In the genomic region with DNA sequence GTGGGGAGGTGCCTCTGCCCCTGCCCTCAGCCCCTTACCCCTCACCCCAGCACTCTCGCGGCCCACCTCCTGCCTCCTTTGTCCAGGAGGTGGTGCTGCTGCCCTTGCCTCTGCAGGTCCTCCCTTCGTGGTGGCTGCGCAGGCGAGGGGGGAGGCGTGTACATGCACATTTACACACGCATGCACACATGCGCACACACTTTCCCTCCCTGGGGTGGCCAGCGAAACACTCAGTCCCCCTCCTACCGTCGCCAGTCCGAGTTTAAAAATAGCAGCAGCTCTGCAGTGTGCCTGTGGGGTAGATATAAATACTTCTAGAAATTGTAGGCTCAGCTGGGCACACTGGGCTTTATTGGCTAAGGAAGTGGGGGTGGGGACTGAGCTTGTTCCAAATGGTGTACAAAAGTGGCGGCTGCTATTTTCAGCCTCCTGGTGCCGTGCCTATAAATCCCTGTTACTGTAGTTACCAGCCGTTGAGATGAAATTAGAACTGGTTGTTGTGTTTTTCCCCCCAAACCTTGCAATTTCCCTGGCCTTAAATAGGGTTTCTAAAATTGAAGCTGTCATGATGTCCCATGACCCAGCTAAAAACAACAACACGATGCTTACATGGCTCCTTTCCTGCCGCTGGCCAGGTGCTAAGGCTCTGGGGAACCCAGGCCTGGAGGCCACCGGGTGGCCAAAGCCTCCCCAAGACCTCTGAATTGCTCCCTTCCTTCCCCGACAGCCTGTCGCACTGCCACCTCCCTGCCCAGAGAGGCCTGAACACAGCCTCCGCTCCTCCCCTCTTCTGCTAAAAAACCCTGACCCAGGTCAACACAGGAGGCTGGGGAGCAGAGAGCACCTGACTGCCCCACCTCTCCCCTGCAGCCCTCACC, we compare ENCODE assay signal across 8 cellular contexts. TPM values are rescaled to one million over a fixed set of nuclear protein-coding genes. Genes with fewer than 3 reads are reported as not detected.
DNase-seq lines count a peak whose midpoint lies in the region; ATAC-seq, FAIRE-seq and TF ChIP-seq lines count a peak whose summit lies in the region.

No MANE protein-coding gene starts in this region.

- TF ChIP-seq CTCF in kidney (IDR thresholded peaks at IDR 0.05; ENCODE audit: borderline replicate concordance, extremely low read depth, insufficient read depth) (no peak), tibial artery (IDR thresholded peaks at IDR 0.05) (peak; percentile 74 to 79)

- H3K27me3 ChIP-seq in tibial artery, result no peaks in the 10 kb centered on the region

- intact Hi-C loops in kidney (cut with DNase I) (no loop called here), tibial artery (cut with DNase I; ENCODE audit: low total_unique reads) (loop anchor here (5.0 kb wide), 2 partner anchors 283 to 438 kb away; partner anchors contain the start of gene DDX17)

- H3K9ac ChIP-seq in kidney (ENCODE audit: low read length in 2 of 2), result no peak overlapping the region

- no peak for ATAC-seq in HG02588 (IDR thresholded peaks at IDR 0.05; ENCODE audit: unreplicated experiment)

- H3K27ac ChIP-seq in kidney (ENCODE audit: low read depth in 2 of 2, low read length in 2 of 2) (peak overlapping the region; percentile 43 to 65), tibial artery (peak overlapping the region; percentile 91 to 97)

- H3K9me3 ChIP-seq in kidney (ENCODE audit: control insufficient read depth in 1 of 2, low read length in 2 of 2), result no peaks in the 10 kb centered on the region
- H3K9me3 ChIP-seq in tibial artery, result no peaks in the 10 kb centered on the region

- H3K4me1 ChIP-seq in kidney (ENCODE audit: control insufficient read depth in 1 of 2, insufficient read depth in 1 of 2, low read depth in 1 of 2, low read length in 2 of 2) (peaks cover 0 to 3% of the 10 kb centered on the region in 2 donors), tibial artery (peaks cover 15 to 58% (median 36%) of the 10 kb centered on the region in 4 donors)

- no peak for FAIRE-seq in kidney (lab: Jason Lieb, UNC)

- DNase-seq in Kasumi-1 (lab: John Stamatoyannopoulos, UW), result peak; percentile 63 to 64
- DNase-seq in anterior cingulate cortex (lab: John Stamatoyannopoulos, UW), result peak in 56 of 58 donors; percentile 26 to 95 (median 79)
- DNase-seq in kidney, result peak; percentile 68
- DNase-seq in tibial artery, result peak; percentile 87 to 98
- DNase-seq in NCI-H2196 treated with DMSO at 0.1 percent for 48 hours (lab: John Stamatoyannopoulos, UW; ENCODE audit: unreplicated experiment), result no peak
- no peak for DNase-seq in DMS79 treated with DMSO at 0.1 percent for 48 hours (lab: John Stamatoyannopoulos, UW)
- no peak for DNase-seq in activated CD4-positive, alpha-beta T cell treated with anti-CD3 and anti-CD28 coated beads for 48 hours

- H3K4me3 ChIP-seq in kidney (ENCODE audit: low read length in 2 of 2) (no peak overlapping the region), tibial artery (peak overlapping the region in 1 of 2 donors; percentile 24)

- H3K36me3 ChIP-seq in kidney (ENCODE audit: control insufficient read depth in 1 of 2, insufficient read depth in 2 of 2, low read length in 2 of 2) (peaks cover 28 to 44% of the 10 kb centered on the region in 2 donors), tibial artery (peaks cover 33 to 96% (median 53%) of the 10 kb centered on the region in 3 donors)

RNA-seq across cellular contexts. Expression of gene PICK1, which starts 12.4 kb away (rescaled TPM):
- total RNA-seq in kidney, result 43.4 TPM
- polyA plus RNA-seq in kidney (ENCODE audit: insufficient read depth, low read depth, low replicate concordance), result 28.4 TPM

RNA-seq across cellular contexts. Expression of gene SLC16A8, which starts 14.4 kb away (rescaled TPM):
- 0.31 TPM for total RNA-seq in kidney
- 0.92 TPM for polyA plus RNA-seq in kidney (ENCODE audit: insufficient read depth, low read depth, low replicate concordance)

RNA-seq across cellular contexts. Expression of gene BAIAP2L2, which starts 40.9 kb away (rescaled TPM):
- total RNA-seq in kidney, result 9.7 TPM
- 27.8 TPM for polyA plus RNA-seq in kidney (ENCODE audit: insufficient read depth, low read depth, low replicate concordance)

Comparison
In these comparisons a context has a peak if more than half of its experiments do, and no peak if none do; other contexts are left out.
1. DNase-seq: peak in Kasumi-1 (2 of 2), anterior cingulate cortex (56 of 58), kidney (single experiment) and tibial artery (2 of 2); none in NCI-H2196 treated with DMSO at 0.1 percent for 48 hours (single experiment), DMS79 treated with DMSO at 0.1 percent for 48 hours (single experiment) and activated CD4-positive, alpha-beta T cell treated with anti-CD3 and anti-CD28 coated beads for 48 hours (single experiment).